Comparison of ENCODE assay signal across 9 cellular contexts in genomic region chr2:64713686-64714085, GRCh38.
"Had no signal": no experiment of that assay in that cellular context is flagged by ENCODE, and none has a peak within 500 bp of the region (broad histone marks: within the 10 kb centered on the region; RNA-seq: fewer than 3 reads in every experiment).

No MANE protein-coding gene starts in this region.

- H3K9me3 ChIP-seq: HAP-1 had no signal

- H3K36me3 ChIP-seq: HAP-1 had no signal

- DNase-seq: GM23248, GOT3, H7, HFFc6, IMR-90 had no signal

- H3K27ac ChIP-seq: GM23248 had no signal

- H3K4me3 Mint-ChIP-seq: HFFc6 had no signal

- H3K4me3 ChIP-seq: GM23248, HAP-1, K562 had no signal

- ATAC-seq: HCT116, K562 had no signal

- H3K9me3 Mint-ChIP-seq: HFFc6 had no signal

- H3K4me1 ChIP-seq: HAP-1 had no signal

- FAIRE-seq: HTR-8/SVneo, K562 had no signal

- H3K27ac Mint-ChIP-seq: HFFc6 had no signal
